Comparison of ENCODE assay signal across 20 cellular contexts in genomic region chr2:9995059-9995458, GRCh38. TPM values are rescaled to one million over a fixed set of nuclear protein-coding genes. Genes with fewer than 3 reads are reported as not detected.
DNase-seq lines count a peak whose midpoint lies in the region; ATAC-seq and TF ChIP-seq lines count a peak whose summit lies in the region.
"Had no signal": no experiment of that assay in that cellular context is flagged by ENCODE, and none has a peak within 500 bp of the region (broad histone marks: within the 10 kb centered on the region; RNA-seq: fewer than 3 reads in every experiment).

No MANE protein-coding gene starts in this region.

- H3K9me3 ChIP-seq in skeletal muscle tissue (ENCODE audit: control insufficient read depth in 3 of 3, low read length in 3 of 3) (no peaks in the 10 kb centered on the region), gastrocnemius medialis (no peaks in the 10 kb centered on the region), T-helper 17 cell (ENCODE audit: control insufficient read depth, low read length, poor library complexity, severe bottlenecking) (no peaks in the 10 kb centered on the region)
- H3K9me3 ChIP-seq: BE2C had no signal

- no peaks in the 10 kb centered on the region for H3K27me3 Mint-ChIP-seq in central memory CD8-positive, alpha-beta T cell
- H3K27me3 Mint-ChIP-seq in endothelial cell (ENCODE audit: unreplicated experiment) (peaks cover 7% of the 10 kb centered on the region), T-helper 17 cell (peaks cover 14% of the 10 kb centered on the region)

- H3K36me3 ChIP-seq in skeletal muscle tissue (ENCODE audit: control insufficient read depth in 3 of 3, insufficient read depth in 3 of 3, low read length in 3 of 3) (peaks cover 0 to 9% (median 0%) of the 10 kb centered on the region in 3 donors), gastrocnemius medialis (no peaks in the 10 kb centered on the region)
- H3K36me3 ChIP-seq: BE2C had no signal

- in situ Hi-C loops in gastrocnemius medialis (cut with MboI; ENCODE audit: low sequenced_read_pairs in 4 of 4): no loop called here

- H3K4me1 ChIP-seq in skeletal muscle tissue (ENCODE audit: control insufficient read depth in 3 of 3, insufficient read depth in 3 of 3, low read length in 3 of 3) (peaks cover 4 to 16% (median 12%) of the 10 kb centered on the region in 3 donors), gastrocnemius medialis (peaks cover 9 to 19% of the 10 kb centered on the region in 2 donors)
- H3K4me1 ChIP-seq: BE2C had no signal

- no peaks in the 10 kb centered on the region for H3K4me1 Mint-ChIP-seq in central memory CD8-positive, alpha-beta T cell
- H3K4me1 Mint-ChIP-seq in endothelial cell (ENCODE audit: unreplicated experiment): peaks cover 35% of the 10 kb centered on the region
- H3K4me1 Mint-ChIP-seq in T-helper 17 cell: peaks cover 15% of the 10 kb centered on the region

- TF ChIP-seq CTCF in endothelial cell (IDR thresholded peaks at IDR 0.05; ENCODE audit: unreplicated experiment): no peak
- TF ChIP-seq CTCF in gastrocnemius medialis (IDR thresholded peaks at IDR 0.05 in 4 of 5, conservative IDR thresholded peaks at IDR 0.05 in 1 of 5): no peak

- peak overlapping the region; percentile 9 for H3K27ac Mint-ChIP-seq in central memory CD8-positive, alpha-beta T cell (ENCODE audit: low read depth)
- H3K27ac Mint-ChIP-seq in endothelial cell (ENCODE audit: unreplicated experiment) (peak overlapping the region; percentile 87), T-helper 17 cell (no peak overlapping the region)

- ATAC-seq in left cardiac atrium: no peak
- no peak for ATAC-seq in Right ventricle myocardium inferior
- ATAC-seq in central memory CD8-positive, alpha-beta T cell (replicated peaks; ENCODE audit: extremely low read depth, poor library complexity, severe bottlenecking): no peak
- no peak for ATAC-seq in gastrocnemius medialis
- no peak for ATAC-seq in T-helper 17 cell
- ATAC-seq: HCT116 had no signal

- H3K9ac ChIP-seq in skeletal muscle tissue (ENCODE audit: low read depth in 1 of 3, low read length in 3 of 3): no peak overlapping the region

- no peak for TF ChIP-seq POLR2A in gastrocnemius medialis (IDR thresholded peaks at IDR 0.05)

- peak overlapping the region; percentile 9 for H3K27ac ChIP-seq in skeletal muscle tissue (ENCODE audit: low read depth, low read length)
- no peak overlapping the region for H3K27ac ChIP-seq in gastrocnemius medialis

- H3K27me3 ChIP-seq in skeletal muscle tissue (ENCODE audit: control insufficient read depth in 3 of 3, insufficient read depth in 3 of 3, low read length in 3 of 3) (no peaks in the 10 kb centered on the region), gastrocnemius medialis (no peaks in the 10 kb centered on the region)
- H3K27me3 ChIP-seq: BE2C had no signal

- no peak overlapping the region for H3K4me3 ChIP-seq in skeletal muscle tissue (ENCODE audit: low read length in 3 of 3)
- H3K4me3 ChIP-seq in gastrocnemius medialis: no peak overlapping the region

- peak; percentile 25 for DNase-seq in left cardiac atrium
- DNase-seq in Right ventricle myocardium inferior (ENCODE audit: missing footprints): no peak
- no peak for DNase-seq in central memory CD8-positive, alpha-beta T cell (ENCODE audit: low spot score in 2 of 2)
- no peak for DNase-seq in endothelial cell (ENCODE audit: low spot score)
- DNase-seq in gastrocnemius medialis: no peak
- no peak for DNase-seq in T-helper 1 cell
- no peak for DNase-seq in T-helper 17 cell
- DNase-seq: BE2C, EL, GF-D8, Kasumi-1, NCI-H1417, NCI-H1694 treated with DMSO at 0.1 percent for 48 hours, NCI-H2081 treated with DMSO at 0.1 percent for 48 hours, NCI-H2171 treated with DMSO at 0.1 percent for 48 hours, NCI-H446, NCI-H526, OCI-M1 had no signal

- intact Hi-C loops in left cardiac atrium (cut with DNase I): loop anchor here in 1 of 2 donors (5.0 kb wide), 1 partner anchor 42 kb away; no protein-coding TSS in a partner anchor
- intact Hi-C loops in Right ventricle myocardium inferior (cut with DNase I): no loop called here
- intact Hi-C loops in gastrocnemius medialis (cut with DNase I; ENCODE audit: low total_unique reads): no loop called here

- no peaks in the 10 kb centered on the region for H3K9me3 Mint-ChIP-seq in central memory CD8-positive, alpha-beta T cell
- H3K9me3 Mint-ChIP-seq in endothelial cell (ENCODE audit: unreplicated experiment): no peaks in the 10 kb centered on the region

- H3K4me3 Mint-ChIP-seq in central memory CD8-positive, alpha-beta T cell: no peak overlapping the region
- H3K4me3 Mint-ChIP-seq in endothelial cell (ENCODE audit: unreplicated experiment) (no peak overlapping the region), T-helper 17 cell (no peak overlapping the region)

- H3K36me3 Mint-ChIP-seq in central memory CD8-positive, alpha-beta T cell (ENCODE audit: insufficient read depth): peaks cover 2% of the 10 kb centered on the region
- H3K36me3 Mint-ChIP-seq in endothelial cell (ENCODE audit: low read depth, unreplicated experiment) (peaks cover 4% of the 10 kb centered on the region), T-helper 17 cell (ENCODE audit: low read depth) (no peaks in the 10 kb centered on the region)

RNA-seq across cellular contexts. Expression of gene GRHL1, which starts 43.6 kb away (rescaled TPM):
- total RNA-seq in left cardiac atrium (1 to 10 TPM; 1.4 to 5.7 TPM), Right ventricle myocardium inferior (0.81 TPM), endothelial cell (ENCODE audit: unreplicated experiment) (1.7 TPM), skeletal muscle tissue (under 0.01 TPM), gastrocnemius medialis (1 to 10 TPM in 1 of 4 donors, under 1 TPM in 3; 0.29 to 1.0 (median 0.75) TPM), T-helper 17 cell (1 to 10 TPM in 1 of 2 donors, under 1 TPM in 1; 0.60 to 3.7 TPM)

RNA-seq across cellular contexts. Expression of gene KLF11, which starts 48.3 kb away (rescaled TPM):
- total RNA-seq in left cardiac atrium (10 to 100 TPM; 21.7 to 32.0 TPM), Right ventricle myocardium inferior (28.2 TPM), endothelial cell (ENCODE audit: unreplicated experiment) (8.2 TPM), skeletal muscle tissue (11.5 TPM), gastrocnemius medialis (10 to 100 TPM in 3 of 4 donors, 1 to 10 TPM in 1; 7.6 to 18.3 (median 12.9) TPM), T-helper 17 cell (10 to 100 TPM; 38.0 to 44.5 TPM)
